ENCODE assay signal across 16 cellular contexts in the genomic region with DNA sequence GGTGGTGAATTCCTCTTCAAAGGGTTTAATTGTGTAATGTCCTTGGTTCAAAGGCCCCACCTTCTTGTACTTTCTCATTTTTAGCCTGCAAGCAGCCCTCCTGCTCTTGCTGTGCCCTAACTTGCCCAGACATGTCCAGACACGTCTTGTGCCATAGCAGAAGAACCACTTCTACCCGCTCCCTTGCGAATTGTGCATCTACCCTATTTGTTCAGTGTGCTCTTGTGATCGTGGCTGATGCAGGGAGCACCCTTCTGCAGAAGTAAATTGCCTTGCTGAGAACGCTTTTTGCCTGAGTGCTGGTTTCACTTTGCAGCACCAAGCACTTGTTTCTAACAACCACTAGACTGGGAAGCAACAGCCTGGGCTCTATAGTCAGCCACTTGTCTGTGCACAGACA.
A peak's percentile ranks its signal among the peaks of the same experiment; 100 is the strongest.
DNase-seq lines count a peak whose midpoint lies in the region; ATAC-seq and TF ChIP-seq lines count a peak whose summit lies in the region.
"Had no signal": no experiment of that assay in that cellular context is flagged by ENCODE, and none has a peak within 500 bp of the region (broad histone marks: within the 10 kb centered on the region; RNA-seq: fewer than 3 reads in every experiment).

No MANE protein-coding gene starts in this region.

- H3K9me3 Mint-ChIP-seq in activated CD8-positive, alpha-beta T cell treated with anti-CD3 and anti-CD28 coated beads, Interleukin-2, amount 10 ng/mL, durations not matched to agents 7 days and 5 days (ENCODE audit: insufficient read depth), result peaks cover 10% of the 10 kb centered on the region

- no peaks in the 10 kb centered on the region for H3K4me1 Mint-ChIP-seq in activated CD8-positive, alpha-beta T cell treated with anti-CD3 and anti-CD28 coated beads, Interleukin-2, amount 10 ng/mL, durations not matched to agents 7 days and 5 days (ENCODE audit: low read depth)

- WGBS in tibial nerve, 2 donors, result 97 to 99% methylated on average over 5 of the region's 5 CpGs

- POLR2A ChIA-PET in activated CD8-positive, alpha-beta T cell treated with anti-CD3 and anti-CD28 coated beads, Interleukin-2, amount 10 ng/mL, durations not matched to agents 7 days and 5 days (lab: Charles Lee), result no interaction called here

- H3K4me1 ChIP-seq in tibial nerve, result peaks cover 0 to 4% (median 0%) of the 10 kb centered on the region in 4 donors
- H3K4me1 ChIP-seq: stomach had no signal

- peaks cover 9% of the 10 kb centered on the region for H3K36me3 Mint-ChIP-seq in activated CD8-positive, alpha-beta T cell treated with anti-CD3 and anti-CD28 coated beads, Interleukin-2, amount 10 ng/mL, durations not matched to agents 7 days and 5 days (ENCODE audit: low read depth)

- peaks cover 0 to 15% (median 0%) of the 10 kb centered on the region in 3 donors for H3K36me3 ChIP-seq in tibial nerve

- TF ChIP-seq CTCF in fibroblast of pulmonary artery (IDR thresholded peaks at IDR 0.05; ENCODE audit: low read length, missing control alignments), result no peak
- TF ChIP-seq CTCF in tibial nerve (IDR thresholded peaks at IDR 0.05), result no peak

- H3K27ac Mint-ChIP-seq in activated CD8-positive, alpha-beta T cell treated with anti-CD3 and anti-CD28 coated beads, Interleukin-2, amount 10 ng/mL, durations not matched to agents 7 days and 5 days, result peak overlapping the region; percentile 43

- no peaks in the 10 kb centered on the region for H3K27me3 Mint-ChIP-seq in activated CD8-positive, alpha-beta T cell treated with anti-CD3 and anti-CD28 coated beads, Interleukin-2, amount 10 ng/mL, durations not matched to agents 7 days and 5 days (ENCODE audit: low read depth)

- no peak for TF ChIP-seq POLR2A in tibial nerve (IDR thresholded peaks at IDR 0.05)

- H3K4me3 ChIP-seq in fibroblast of pulmonary artery (replicated peaks; ENCODE audit: low read depth, low read length), result no peak overlapping the region
- no peak overlapping the region for H3K4me3 ChIP-seq in tibial nerve
- H3K4me3 ChIP-seq: stomach had no signal

- H3K9me3 ChIP-seq in tibial nerve, result peaks cover 0 to 34% (median 11%) of the 10 kb centered on the region in 4 donors

- no peaks in the 10 kb centered on the region for H3K27me3 ChIP-seq in tibial nerve
- H3K27me3 ChIP-seq: stomach had no signal

- no peak overlapping the region for H3K27ac ChIP-seq in tibial nerve
- H3K27ac ChIP-seq: C4-2B, stomach had no signal

- no peak for ATAC-seq in activated CD8-positive, alpha-beta T cell treated with anti-CD3 and anti-CD28 coated beads, Interleukin-2, amount 10 ng/mL, durations not matched to agents 7 days and 5 days
- no peak for ATAC-seq in GM19351 (IDR thresholded peaks at IDR 0.05; ENCODE audit: unreplicated experiment)
- ATAC-seq: activated CD4-positive, CD25-positive, alpha-beta regulatory T cell treated with anti-CD3 and anti-CD28 coated beads, Interleukin-2, amount 50 U/mL, for 24 hours; PC-3 had no signal

- DNase-seq in ELR (ENCODE audit: low read depth) (peak; percentile 18), HT1080 (ENCODE audit: low read depth) (peak; percentile 14), fibroblast of pulmonary artery (ENCODE audit: low read depth) (peak; percentile 21), GOT3 (lab: John Stamatoyannopoulos, UW) (no peak), tibial nerve (ENCODE audit: low spot score in 2 of 2) (no peak), activated T-cell treated with anti-CD3 and anti-CD28 coated beads for 4 hours (no peak)
- DNase-seq in activated CD8-positive, alpha-beta T cell treated with anti-CD3 and anti-CD28 coated beads, Interleukin-2, amount 10 ng/mL, durations not matched to agents 7 days and 5 days, result no peak
- DNase-seq: activated T-cell treated with anti-CD3 and anti-CD28 coated beads, Interleukin-2, amount 50 U/mL, for 1 hour; aorta; MM.1S; NCI-H446; PC-3; stomach had no signal

- H3K4me3 Mint-ChIP-seq in activated CD8-positive, alpha-beta T cell treated with anti-CD3 and anti-CD28 coated beads, Interleukin-2, amount 10 ng/mL, durations not matched to agents 7 days and 5 days, result no peak overlapping the region

- TF ChIP-seq EP300 in tibial nerve (IDR thresholded peaks at IDR 0.05), result no peak

- CTCF ChIA-PET in activated CD8-positive, alpha-beta T cell treated with anti-CD3 and anti-CD28 coated beads, Interleukin-2, amount 10 ng/mL, durations not matched to agents 7 days and 5 days (lab: Charles Lee), result no interaction called here

Comparison
In these comparisons a context has a peak if more than half of its experiments do, and no peak if none do; other contexts are left out.
1. DNase-seq: peak in ELR (single experiment), HT1080 (single experiment) and fibroblast of pulmonary artery (single experiment); none in activated CD8-positive, alpha-beta T cell treated with anti-CD3 and anti-CD28 coated beads, Interleukin-2, amount 10 ng/mL, durations not matched to agents 7 days and 5 days (single experiment), GOT3 (single experiment), tibial nerve (0 of 2) and activated T-cell treated with anti-CD3 and anti-CD28 coated beads for 4 hours (single experiment).